ENCODE assay signal across 17 cellular contexts in genomic region chr10:70782401-70783055, GRCh38. TPM values are rescaled to one million over a fixed set of nuclear protein-coding genes. Genes with fewer than 3 reads are reported as not detected.
DNase-seq lines count a peak whose midpoint lies in the region; ATAC-seq and TF ChIP-seq lines count a peak whose summit lies in the region.
"Had no signal": no experiment of that assay in that cellular context is flagged by ENCODE, and none has a peak within 500 bp of the region (broad histone marks: within the 10 kb centered on the region; RNA-seq: fewer than 3 reads in every experiment).

No MANE protein-coding gene starts in this region.

- no peak overlapping the region for H3K27ac ChIP-seq in parathyroid adenoma

- peak overlapping the region; percentile 30 for H2AFZ ChIP-seq in parathyroid adenoma

- no peaks in the 10 kb centered on the region for H3K79me2 ChIP-seq in parathyroid adenoma

- H3K4me2 ChIP-seq in parathyroid adenoma (ENCODE audit: low read length), result no peak overlapping the region

- no peak overlapping the region for H3K4me3 ChIP-seq in parathyroid adenoma (ENCODE audit: low read depth, low read length)

- no peaks in the 10 kb centered on the region for H3K36me3 ChIP-seq in parathyroid adenoma (ENCODE audit: control insufficient read depth, insufficient read depth, low read length)

- H3K27me3 Mint-ChIP-seq in dendritic cell treated with granulocyte-macrophage colony-stimulating factor and Interleukin-4, amounts not matched to agents 40 ng/mL and 50 ng/mL, for 4 days, result peaks cover 4% of the 10 kb centered on the region

- intact Hi-C loops in dendritic cell treated with granulocyte-macrophage colony-stimulating factor and Interleukin-4, amounts not matched to agents 40 ng/mL and 50 ng/mL, for 4 days (cut with micrococcal nuclease), result no loop called here
- intact Hi-C loops in left ventricle myocardium superior (cut with micrococcal nuclease) (no loop called here), sciatic nerve (cut with DNase I) (no loop called here)

- no peaks in the 10 kb centered on the region for H3K36me3 Mint-ChIP-seq in dendritic cell treated with granulocyte-macrophage colony-stimulating factor and Interleukin-4, amounts not matched to agents 40 ng/mL and 50 ng/mL, for 4 days (ENCODE audit: low read depth)
- H3K36me3 Mint-ChIP-seq: CD8-positive, alpha-beta memory T cell had no signal

- no peaks in the 10 kb centered on the region for H3K27me3 ChIP-seq in parathyroid adenoma (ENCODE audit: control insufficient read depth, insufficient read depth, low read length)

- H3K27ac Mint-ChIP-seq in dendritic cell treated with granulocyte-macrophage colony-stimulating factor and Interleukin-4, amounts not matched to agents 40 ng/mL and 50 ng/mL, for 4 days, result peak overlapping the region; percentile 72
- H3K27ac Mint-ChIP-seq: B cell; CD8-positive, alpha-beta memory T cell had no signal

- no peaks in the 10 kb centered on the region for H3K9me3 ChIP-seq in parathyroid adenoma (ENCODE audit: control insufficient read depth, low read length)

- H3K4me3 Mint-ChIP-seq in dendritic cell treated with granulocyte-macrophage colony-stimulating factor and Interleukin-4, amounts not matched to agents 40 ng/mL and 50 ng/mL, for 4 days, result no peak overlapping the region
- H3K4me3 Mint-ChIP-seq: B cell; CD8-positive, alpha-beta memory T cell had no signal

- H3K4me1 Mint-ChIP-seq in dendritic cell treated with granulocyte-macrophage colony-stimulating factor and Interleukin-4, amounts not matched to agents 40 ng/mL and 50 ng/mL, for 4 days (ENCODE audit: low read depth), result peaks cover 59% of the 10 kb centered on the region
- H3K4me1 Mint-ChIP-seq: B cell had no signal

- no peaks in the 10 kb centered on the region for H3K9me3 Mint-ChIP-seq in dendritic cell treated with granulocyte-macrophage colony-stimulating factor and Interleukin-4, amounts not matched to agents 40 ng/mL and 50 ng/mL, for 4 days
- H3K9me3 Mint-ChIP-seq: CD8-positive, alpha-beta memory T cell had no signal

- TF ChIP-seq CTCF in GM13976 (IDR thresholded peaks at IDR 0.05; ENCODE audit: borderline replicate concordance, control extremely low read depth, extremely low read depth, insufficient read depth, missing control alignments) (no peak), parathyroid adenoma (IDR thresholded peaks at IDR 0.05) (no peak)

- DNase-seq in GM13976 (ENCODE audit: low spot score), result peak; percentile 11
- peak; percentile 47 for DNase-seq in left ventricle myocardium superior
- DNase-seq in sciatic nerve (ENCODE audit: low spot score), result no peak
- no peak for DNase-seq in GM19240 (ENCODE audit: insufficient read length, low spot score)
- no peak for DNase-seq in DMS153 (lab: John Stamatoyannopoulos, UW)
- DNase-seq: CD8-positive, alpha-beta memory T cell; NCI-H1105; NCI-H1694; NCI-H2107; NCI-H2227 treated with DMSO at 0.1 percent for 48 hours; NCI-H524; SHP77 had no signal

- ATAC-seq in left ventricle myocardium superior, result peak; percentile 65
- no peak for ATAC-seq in sciatic nerve
- ATAC-seq: Panc1 had no signal

- peaks cover 4% of the 10 kb centered on the region for H3K4me1 ChIP-seq in parathyroid adenoma

- in situ Hi-C loops in GM13976 (cut with MboI; ENCODE audit: low sequenced_read_pairs, unreplicated experiment), result no loop called here

- no peak overlapping the region for H3K9ac ChIP-seq in parathyroid adenoma

RNA-seq across cellular contexts. Expression of gene TBATA, which starts 2.6 kb away (rescaled TPM):
- total RNA-seq in left ventricle myocardium superior (not detected), sciatic nerve (not detected)
- total RNA-seq: B cell; CD8-positive, alpha-beta memory T cell; MCF 10A had no signal

RNA-seq across cellular contexts. Expression of gene SGPL1, which starts 33.2 kb away (rescaled TPM):
- total RNA-seq in left ventricle myocardium superior (15.3 TPM), sciatic nerve (44.6 TPM)

Comparison
In these comparisons a context has a peak if more than half of its experiments do, and no peak if none do; other contexts are left out.
1. DNase-seq: peak in GM13976 (single experiment) and left ventricle myocardium superior (single experiment); none in sciatic nerve (single experiment), GM19240 (single experiment) and DMS153 (single experiment).